Comparison of ENCODE assay signal across 20 cellular contexts in genomic region chr6:15183979-15184378, GRCh38.
A peak's percentile ranks its signal among the peaks of the same experiment; 100 is the strongest.
DNase-seq lines count a peak whose midpoint lies in the region; ATAC-seq and TF ChIP-seq lines count a peak whose summit lies in the region.
"Had no signal": no experiment of that assay in that cellular context is flagged by ENCODE, and none has a peak within 500 bp of the region (broad histone marks: within the 10 kb centered on the region; RNA-seq: fewer than 3 reads in every experiment).

No MANE protein-coding gene starts in this region.

- no peaks in the 10 kb centered on the region for H3K9me3 ChIP-seq in endodermal cell (ENCODE audit: control insufficient read depth, low read length)
- H3K9me3 ChIP-seq: tibial artery had no signal

- TF ChIP-seq CTCF in endodermal cell (conservative IDR thresholded peaks at IDR 0.05) = no peak

- no peak overlapping the region for H3K9ac ChIP-seq in endodermal cell (ENCODE audit: extremely low read depth, low read length, poor library complexity, severe bottlenecking)
- H3K9ac ChIP-seq: BLaER1 treated with 17β-estradiol and CSF1 and Interleukin-3, amounts not matched to agents 10 nM and 100 nM had no signal

- no peaks in the 10 kb centered on the region for H3K36me3 ChIP-seq in endodermal cell (ENCODE audit: control insufficient read depth, insufficient read depth, low read length)
- H3K36me3 ChIP-seq: BLaER1 treated with 17β-estradiol and CSF1 and Interleukin-3, amounts not matched to agents 10 nM and 100 nM; cardiac muscle cell; tibial artery had no signal

- no peaks in the 10 kb centered on the region for H3K36me3 Mint-ChIP-seq in T-helper 2 cell treated with Interferon-gamma antibody and Interleukin-4, amounts not matched to agents 5 μg/mL and 100 μg/mL, for 36 hours (ENCODE audit: low read depth)
- H3K36me3 Mint-ChIP-seq in activated naive CD8-positive, alpha-beta T cell = no peaks in the 10 kb centered on the region
- H3K36me3 Mint-ChIP-seq in endodermal cell (ENCODE audit: low read depth) = no peaks in the 10 kb centered on the region
- H3K36me3 Mint-ChIP-seq: naive thymus-derived CD8-positive, alpha-beta T cell had no signal

- no peaks in the 10 kb centered on the region for H3K4me1 ChIP-seq in endodermal cell (ENCODE audit: control insufficient read depth, insufficient read depth, low read length)
- H3K4me1 ChIP-seq: BLaER1 treated with 17β-estradiol and CSF1 and Interleukin-3, amounts not matched to agents 10 nM and 100 nM; tibial artery had no signal

- H3K4me3 Mint-ChIP-seq in T-helper 2 cell treated with Interferon-gamma antibody and Interleukin-4, amounts not matched to agents 5 μg/mL and 100 μg/mL, for 36 hours = no peak overlapping the region
- H3K4me3 Mint-ChIP-seq in activated naive CD8-positive, alpha-beta T cell = peak overlapping the region; percentile 22
- no peak overlapping the region for H3K4me3 Mint-ChIP-seq in endodermal cell
- H3K4me3 Mint-ChIP-seq: activated B cell treated with CpG ODN at 0.5 μM for 24 hours, memory B cell had no signal

- no peaks in the 10 kb centered on the region for H3K27me3 Mint-ChIP-seq in T-helper 2 cell treated with Interferon-gamma antibody and Interleukin-4, amounts not matched to agents 5 μg/mL and 100 μg/mL, for 36 hours (ENCODE audit: low read depth)
- no peaks in the 10 kb centered on the region for H3K27me3 Mint-ChIP-seq in activated naive CD8-positive, alpha-beta T cell
- no peaks in the 10 kb centered on the region for H3K27me3 Mint-ChIP-seq in endodermal cell (ENCODE audit: insufficient read depth)
- H3K27me3 Mint-ChIP-seq: activated B cell treated with CpG ODN at 0.5 μM for 24 hours; memory B cell; naive thymus-derived CD8-positive, alpha-beta T cell had no signal

- H3K27ac Mint-ChIP-seq in T-helper 2 cell treated with Interferon-gamma antibody and Interleukin-4, amounts not matched to agents 5 μg/mL and 100 μg/mL, for 36 hours = no peak overlapping the region
- H3K27ac Mint-ChIP-seq in activated naive CD8-positive, alpha-beta T cell = peak overlapping the region; percentile 92
- H3K27ac Mint-ChIP-seq in endodermal cell = no peak overlapping the region
- H3K27ac Mint-ChIP-seq: memory B cell had no signal

- WGBS in endodermal cell (ENCODE audit: insufficient coverage in 1 of 2, insufficient read length in 1 of 2), 2 experiments = 71 to 100% methylated on average over 1 to 2 of the region's 2 CpGs

- no peaks in the 10 kb centered on the region for H3K27me3 ChIP-seq in endodermal cell (ENCODE audit: control insufficient read depth, insufficient read depth, low read length, poor library complexity, severe bottlenecking)
- H3K27me3 ChIP-seq: BLaER1 treated with 17β-estradiol and CSF1 and Interleukin-3, amounts not matched to agents 10 nM and 100 nM; cardiac muscle cell; tibial artery had no signal

- no peak overlapping the region for H3K4me3 ChIP-seq in endodermal cell (ENCODE audit: low read length)
- H3K4me3 ChIP-seq: BLaER1 treated with 17β-estradiol and CSF1 and Interleukin-3, amounts not matched to agents 10 nM and 100 nM; cardiac muscle cell; tibial artery had no signal

- DNase-seq in T-helper 2 cell treated with Interferon-gamma antibody and Interleukin-4, amounts not matched to agents 5 μg/mL and 100 μg/mL, for 36 hours (ENCODE audit: low spot score) = peak; percentile 24
- peak; percentile 2 to 26 (median 5) for DNase-seq in stimulated activated CD4-positive, alpha-beta T cell treated with anti-CD3 and anti-CD28 coated beads, TNF-alpha, amount 100 ng/mL, for 24 hours (ENCODE audit: low read depth in 3 of 3)
- DNase-seq in endodermal cell (no peak), NCI-H510A treated with DMSO at 0.1 percent for 48 hours (lab: John Stamatoyannopoulos, UW) (no peak), DMS79 treated with DMSO at 0.1 percent for 48 hours (lab: John Stamatoyannopoulos, UW) (no peak)
- DNase-seq: activated B cell treated with CpG ODN at 0.5 μM for 24 hours, DMS 273 treated with DMSO at 0.1 percent for 48 hours, HCEC 1CT, NCI-H1417 treated with DMSO at 0.1 percent for 48 hours, NCI-H345, posterior cingulate gyrus, SHP77 treated with DMSO at 0.1 percent for 48 hours, small intestine, tibial artery had no signal

- peak; percentile 25 for ATAC-seq in HG02623 (IDR thresholded peaks at IDR 0.05; ENCODE audit: unreplicated experiment)

- H3K27ac ChIP-seq in endodermal cell (ENCODE audit: low read depth, low read length) = no peak overlapping the region
- H3K27ac ChIP-seq: BLaER1 treated with 17β-estradiol and CSF1 and Interleukin-3, amounts not matched to agents 10 nM and 100 nM; cardiac muscle cell; tibial artery had no signal

- no peaks in the 10 kb centered on the region for H3K9me3 Mint-ChIP-seq in T-helper 2 cell treated with Interferon-gamma antibody and Interleukin-4, amounts not matched to agents 5 μg/mL and 100 μg/mL, for 36 hours
- H3K9me3 Mint-ChIP-seq in activated naive CD8-positive, alpha-beta T cell (ENCODE audit: low read depth) = no peaks in the 10 kb centered on the region
- peaks cover 13% of the 10 kb centered on the region for H3K9me3 Mint-ChIP-seq in endodermal cell
- H3K9me3 Mint-ChIP-seq: activated B cell treated with CpG ODN at 0.5 μM for 24 hours; naive thymus-derived CD8-positive, alpha-beta T cell had no signal

- H3K4me1 Mint-ChIP-seq in T-helper 2 cell treated with Interferon-gamma antibody and Interleukin-4, amounts not matched to agents 5 μg/mL and 100 μg/mL, for 36 hours (ENCODE audit: low read depth) = peaks cover 11% of the 10 kb centered on the region
- H3K4me1 Mint-ChIP-seq in activated naive CD8-positive, alpha-beta T cell (ENCODE audit: low read depth) = peaks cover 13% of the 10 kb centered on the region
- no peaks in the 10 kb centered on the region for H3K4me1 Mint-ChIP-seq in endodermal cell

Comparison
In these comparisons a context has a peak if more than half of its experiments do, and no peak if none do; other contexts are left out.
1. DNase-seq: peak in T-helper 2 cell treated with Interferon-gamma antibody and Interleukin-4, amounts not matched to agents 5 μg/mL and 100 μg/mL, for 36 hours (single experiment) and stimulated activated CD4-positive, alpha-beta T cell treated with anti-CD3 and anti-CD28 coated beads, TNF-alpha, amount 100 ng/mL, for 24 hours (3 of 3); none in endodermal cell (single experiment), NCI-H510A treated with DMSO at 0.1 percent for 48 hours (single experiment) and DMS79 treated with DMSO at 0.1 percent for 48 hours (single experiment).